Comparison of ENCODE assay signal across 25 cellular contexts in the genomic region with DNA sequence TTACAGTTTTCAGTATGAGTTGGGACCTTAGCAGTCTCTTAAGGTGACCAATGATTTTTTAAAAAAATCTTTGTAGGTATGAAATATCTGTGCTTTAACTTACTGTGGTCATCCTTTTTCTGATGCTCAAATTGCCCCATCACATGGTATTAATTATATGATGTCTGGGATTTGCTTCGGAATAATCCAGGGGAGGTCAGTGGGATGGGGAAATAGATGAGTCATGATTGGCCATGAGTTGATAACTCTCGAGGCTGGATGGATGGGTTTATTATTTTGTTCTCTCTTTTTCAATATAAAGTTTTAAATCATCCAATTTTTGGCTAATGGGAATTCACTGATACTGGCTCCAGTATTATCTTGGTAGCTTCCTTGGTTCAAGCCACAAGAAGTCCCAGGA.
DNase-seq lines count a peak whose midpoint lies in the region; ATAC-seq and TF ChIP-seq lines count a peak whose summit lies in the region.
"Had no signal": no experiment of that assay in that cellular context is flagged by ENCODE, and none has a peak within 500 bp of the region (broad histone marks: within the 10 kb centered on the region; RNA-seq: fewer than 3 reads in every experiment).

No MANE protein-coding gene starts in this region.

- no peaks in the 10 kb centered on the region for H3K27me3 ChIP-seq in aorta (ENCODE audit: control insufficient read depth in 1 of 2, insufficient read depth in 2 of 2, low read length in 1 of 2)
- H3K27me3 ChIP-seq in dorsolateral prefrontal cortex, result no peaks in the 10 kb centered on the region
- H3K27me3 ChIP-seq: gastroesophageal sphincter, spleen, testis had no signal

- H3K27ac ChIP-seq in aorta (ENCODE audit: low read depth in 1 of 2, low read length in 2 of 2) (no peak overlapping the region), dorsolateral prefrontal cortex (no peak overlapping the region)
- H3K27ac ChIP-seq: gastroesophageal sphincter, left ventricle myocardium inferior, spleen, testis had no signal

- no peaks in the 10 kb centered on the region for H3K4me1 ChIP-seq in aorta (ENCODE audit: control insufficient read depth in 1 of 2, insufficient read depth in 2 of 2, low read length in 2 of 2)
- H3K4me1 ChIP-seq: gastroesophageal sphincter, HAP-1, left ventricle myocardium inferior, spleen, testis had no signal

- DNase-seq in GM04503 (ENCODE audit: low read depth), result peak; percentile 34
- DNase-seq in fibroblast of the conjunctiva (ENCODE audit: low read depth), result peak; percentile 32
- DNase-seq in aorta, result no peak
- DNase-seq in DMS79 treated with DMSO at 0.1 percent for 48 hours (lab: John Stamatoyannopoulos, UW), result no peak
- no peak for DNase-seq in dorsolateral prefrontal cortex
- DNase-seq: DMS79; hippocampal formation; immature natural killer cell; left ventricle myocardium inferior; natural killer cell; NCI-H1694 treated with DMSO at 0.1 percent for 48 hours; NCI-H2171; NCI-H510A treated with DMSO at 0.1 percent for 48 hours; PC-3; Right ventricle myocardium superior; spleen; stimulated activated CD4-positive, alpha-beta T cell treated with anti-CD3 and anti-CD28 coated beads, Interleukin-4, amount 100 ng/mL, for 1 hour; testis had no signal

- intact Hi-C loops in aorta (cut with DNase I), result no loop called here
- intact Hi-C loops in dorsolateral prefrontal cortex (cut with DNase I), result no loop called here

- ATAC-seq in SK-N-SH treated with all-trans-retinoic acid at 6 μM for 48 hours (peak; percentile 49; the same call in 1 of the 3 replicates), aorta (ENCODE audit: low FRiP score) (peak; percentile 64), HG03457 (IDR thresholded peaks at IDR 0.05; ENCODE audit: unreplicated experiment) (no peak)
- ATAC-seq: activated T-helper 17 cell treated with anti-CD3 and anti-CD28 coated beads, Interleukin-2, amount 50 U/mL, for 72 hours; gastroesophageal sphincter; natural killer cell; PC-3; stimulated activated memory B cell treated with anti-CD40 and anti-IgM and Interleukin-4, amounts not matched to agents 10 μg/mL and 1 μg/mL and 100 μg/mL, for 72 hours; WTC11 had no signal

- H3K9me3 ChIP-seq in aorta (ENCODE audit: control insufficient read depth, low read length), result no peaks in the 10 kb centered on the region
- H3K9me3 ChIP-seq: gastroesophageal sphincter, HAP-1, testis had no signal

- peaks cover 6 to 12% of the 10 kb centered on the region in 2 donors for H3K36me3 ChIP-seq in aorta (ENCODE audit: control insufficient read depth in 1 of 2, insufficient read depth in 2 of 2, low read length in 1 of 2)
- H3K36me3 ChIP-seq: HAP-1 had no signal

- TF ChIP-seq CTCF in dorsolateral prefrontal cortex (IDR thresholded peaks at IDR 0.05 in 54 of 56, conservative IDR thresholded peaks at IDR 0.05 in 2 of 56; ENCODE audit: low read depth in 1 of 56, partially characterized antibody in 56 of 56), result no peak

- H3K4me3 ChIP-seq in aorta (ENCODE audit: low read length in 2 of 2), result no peak overlapping the region
- H3K4me3 ChIP-seq in dorsolateral prefrontal cortex, result no peak overlapping the region
- H3K4me3 ChIP-seq: gastroesophageal sphincter, HAP-1, left ventricle myocardium inferior, spleen, testis had no signal

- WGBS in aorta, 2 donors, result 68 to 72% methylated on average over 2 of the region's 2 CpGs

TF ChIP-seq in SK-N-SH treated with all-trans-retinoic acid at 6 μM for 48 hours, 23 proteins besides CTCF, POLR2A, EP300 and RAD21:
- TF ChIP-seq ZFP30 (CRISPR knock-in tag; IDR thresholded peaks at IDR 0.05), result peak; percentile 50; the same call in 1 of the 2 replicates
- TF ChIP-seq ZNF70 (CRISPR knock-in tag; IDR thresholded peaks at IDR 0.05), result no peak
TF ChIP-seq in SK-N-SH treated with all-trans-retinoic acid at 6 μM for 48 hours: peak in this region for 1.

Comparison
In these comparisons a context has a peak if more than half of its experiments do, and no peak if none do; other contexts are left out.
1. DNase-seq: peak in GM04503 (single experiment) and fibroblast of the conjunctiva (single experiment); none in aorta (0 of 2), DMS79 treated with DMSO at 0.1 percent for 48 hours (single experiment) and dorsolateral prefrontal cortex (0 of 10).